Comparison of ENCODE assay signal across 9 cellular contexts in the genomic region with DNA sequence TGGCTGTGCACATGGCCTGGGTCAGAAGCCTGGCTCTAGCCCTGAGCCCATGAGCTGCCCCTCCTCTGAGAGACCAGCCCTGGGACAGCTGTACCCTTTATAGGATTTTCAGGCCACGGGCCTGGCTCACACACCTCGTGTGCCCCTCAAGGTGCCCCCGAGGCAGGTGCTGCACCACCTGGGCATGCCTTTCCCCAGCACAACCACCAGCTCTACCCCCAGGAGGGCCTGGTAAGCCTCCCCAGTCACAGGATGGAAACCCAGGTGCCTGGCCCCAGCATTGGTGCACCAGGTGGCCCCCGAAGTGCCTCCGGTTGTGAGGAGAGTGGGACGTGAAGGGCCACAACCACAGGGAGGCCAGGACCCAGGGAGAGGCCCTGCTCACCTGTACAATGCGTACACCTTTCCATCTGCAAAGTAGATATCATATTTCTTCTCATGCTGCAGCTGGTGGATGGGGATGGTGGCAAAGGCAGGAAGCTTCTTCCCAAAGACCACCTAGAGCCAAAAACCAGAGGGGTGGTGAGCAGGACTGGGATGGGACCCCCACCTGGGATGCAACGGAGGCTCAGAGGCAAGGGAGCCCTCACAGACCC. TPM values are rescaled to one million over a fixed set of nuclear protein-coding genes. Genes with fewer than 3 reads are reported as not detected.
"Had no signal": no experiment of that assay in that cellular context is flagged by ENCODE, and none has a peak within 500 bp of the region (broad histone marks: within the 10 kb centered on the region; RNA-seq: fewer than 3 reads in every experiment).

No MANE protein-coding gene starts in this region.

- H3K4me3 ChIP-seq: mucosa of descending colon, tibial artery had no signal

- H3K27me3 ChIP-seq: dorsolateral prefrontal cortex, tibial artery had no signal

- FAIRE-seq: endometrium, small intestine had no signal

- H3K9me3 ChIP-seq: mucosa of descending colon, tibial artery had no signal

- H3K27ac ChIP-seq: tibial artery had no signal

RNA-seq across cellular contexts. Expression of gene NPW, which starts 16.3 kb away (rescaled TPM):
- polyA plus RNA-seq: immature natural killer cell had no signal

RNA-seq across cellular contexts. Expression of gene NOXO1, which starts 22.1 kb away (rescaled TPM):
- total RNA-seq: activated naive CD4-positive, alpha-beta T cell treated with anti-CD3 and anti-CD28 coated beads, Interleukin-2, amount 50 U/mL, for 72 hours; left cardiac atrium; renal cortical epithelial cell had no signal
